ENCODE assay signal across 17 cellular contexts in genomic region chr6:27966044-27966443, GRCh38.
DNase-seq lines count a peak whose midpoint lies in the region; ATAC-seq lines count a peak whose summit lies in the region.
"Had no signal": no experiment of that assay in that cellular context is flagged by ENCODE, and none has a peak within 500 bp of the region (broad histone marks: within the 10 kb centered on the region; RNA-seq: fewer than 3 reads in every experiment).

No MANE protein-coding gene starts in this region.

- peak overlapping the region; percentile 40 for H3K4me2 ChIP-seq in BLaER1

- no peaks in the 10 kb centered on the region for H3K36me3 ChIP-seq in BLaER1

- ATAC-seq in GM18861 (IDR thresholded peaks at IDR 0.05; ENCODE audit: unreplicated experiment) (peak; percentile 67), HG03175 (IDR thresholded peaks at IDR 0.05; ENCODE audit: unreplicated experiment) (peak; percentile 42), GM19463 (IDR thresholded peaks at IDR 0.05; ENCODE audit: unreplicated experiment) (no peak), GM21723 (IDR thresholded peaks at IDR 0.05; ENCODE audit: unreplicated experiment) (no peak)

- DNase-seq in germinal center (ENCODE audit: low spot score) (peak; percentile 50), HK-2 (ENCODE audit: unreplicated experiment) (no peak), iPS-NIHi7 (ENCODE audit: extremely low spot score) (no peak)
- DNase-seq: C1 segment of cervical spinal cord; CD8-positive, alpha-beta memory T cell; H7; KG1; NCI-H1694 treated with DMSO at 0.1 percent for 48 hours; NCI-H510A treated with DMSO at 0.1 percent for 48 hours; NCI-H774; SHP77 had no signal

- H3K9ac ChIP-seq in BLaER1: no peak overlapping the region

- H3K27ac ChIP-seq in BLaER1: peak overlapping the region; percentile 29; the same call in 1 of the 2 replicates
- H3K27ac ChIP-seq: SK-N-MC had no signal

- no peak overlapping the region; the same call in 1 of the 2 replicates for H3K4me3 ChIP-seq in BLaER1
- H3K4me3 ChIP-seq: SK-N-MC had no signal

- no peaks in the 10 kb centered on the region for H3K27me3 ChIP-seq in BLaER1

- peaks cover 29% of the 10 kb centered on the region for H3K9me3 ChIP-seq in BLaER1

- peaks cover 16% of the 10 kb centered on the region for H3K4me1 ChIP-seq in BLaER1

- no peaks in the 10 kb centered on the region for H4K20me1 ChIP-seq in BLaER1

Comparison
In these comparisons a context has a peak if more than half of its experiments do, and no peak if none do; other contexts are left out.
1. ATAC-seq: peak in GM18861 (single experiment) and HG03175 (single experiment); none in GM19463 (single experiment) and GM21723 (single experiment).